Comparison of ENCODE assay signal across 36 cellular contexts in genomic region chr14:36955376-36955775, GRCh38.
"Had no signal": no experiment of that assay in that cellular context is flagged by ENCODE, and none has a peak within 500 bp of the region (broad histone marks: within the 10 kb centered on the region; RNA-seq: fewer than 3 reads in every experiment).

No MANE protein-coding gene starts in this region.

- H3K9me3 Mint-ChIP-seq: activated CD4-positive, alpha-beta memory T cell treated with anti-CD3 and anti-CD28 coated beads, Interleukin-2, amount 10 ng/mL, durations not matched to agents 7 days and 5 days; activated naive CD4-positive, alpha-beta T cell treated with anti-CD3 and anti-CD28 coated beads, Interleukin-2, amount 10 ng/mL, durations not matched to agents 7 days and 5 days; activated naive CD8-positive, alpha-beta T cell treated with anti-CD3 and anti-CD28 coated beads, Interleukin-2, amount 50 U/mL, for 24 hours had no signal

- H2AFZ ChIP-seq: PC-9 had no signal

- H3K27me3 Mint-ChIP-seq: activated CD4-positive, alpha-beta memory T cell treated with anti-CD3 and anti-CD28 coated beads, Interleukin-2, amount 10 ng/mL, durations not matched to agents 7 days and 5 days; activated CD8-positive, alpha-beta memory T cell treated with anti-CD3 and anti-CD28 coated beads, Interleukin-2, amount 10 ng/mL, durations not matched to agents 7 days and 5 days; activated naive CD4-positive, alpha-beta T cell treated with anti-CD3 and anti-CD28 coated beads, Interleukin-2, amount 10 ng/mL, durations not matched to agents 7 days and 5 days; activated naive CD8-positive, alpha-beta T cell treated with anti-CD3 and anti-CD28 coated beads, Interleukin-2, amount 50 U/mL, for 24 hours had no signal

- H3K4me2 ChIP-seq: PC-9 had no signal

- H3K27ac Mint-ChIP-seq: activated CD4-positive, alpha-beta memory T cell treated with anti-CD3 and anti-CD28 coated beads, Interleukin-2, amount 10 ng/mL, durations not matched to agents 7 days and 5 days; activated CD8-positive, alpha-beta memory T cell treated with anti-CD3 and anti-CD28 coated beads, Interleukin-2, amount 10 ng/mL, durations not matched to agents 7 days and 5 days; activated naive CD4-positive, alpha-beta T cell treated with anti-CD3 and anti-CD28 coated beads, Interleukin-2, amount 10 ng/mL, durations not matched to agents 7 days and 5 days; activated naive CD8-positive, alpha-beta T cell; activated naive CD8-positive, alpha-beta T cell treated with anti-CD3 and anti-CD28 coated beads, Interleukin-2, amount 50 U/mL, for 24 hours had no signal

- ATAC-seq: activated CD8-positive, alpha-beta memory T cell treated with anti-CD3 and anti-CD28 coated beads, Interleukin-2, amount 10 ng/mL, durations not matched to agents 7 days and 5 days; activated naive CD8-positive, alpha-beta T cell treated with anti-CD3 and anti-CD28 coated beads, Interleukin-2, amount 50 U/mL, for 24 hours; Right ventricle myocardium inferior; SK-N-SH treated with all-trans-retinoic acid at 6 μM for 48 hours had no signal

- H3K27me3 ChIP-seq: brain microvascular endothelial cell had no signal

- H3K36me3 Mint-ChIP-seq: activated CD8-positive, alpha-beta memory T cell treated with anti-CD3 and anti-CD28 coated beads, Interleukin-2, amount 10 ng/mL, durations not matched to agents 7 days and 5 days; activated naive CD4-positive, alpha-beta T cell treated with anti-CD3 and anti-CD28 coated beads, Interleukin-2, amount 10 ng/mL, durations not matched to agents 7 days and 5 days; activated naive CD8-positive, alpha-beta T cell had no signal

- H3K4me1 Mint-ChIP-seq: activated CD4-positive, alpha-beta memory T cell treated with anti-CD3 and anti-CD28 coated beads, Interleukin-2, amount 10 ng/mL, durations not matched to agents 7 days and 5 days; activated CD8-positive, alpha-beta memory T cell treated with anti-CD3 and anti-CD28 coated beads, Interleukin-2, amount 10 ng/mL, durations not matched to agents 7 days and 5 days; activated naive CD4-positive, alpha-beta T cell treated with anti-CD3 and anti-CD28 coated beads, Interleukin-2, amount 10 ng/mL, durations not matched to agents 7 days and 5 days; activated naive CD8-positive, alpha-beta T cell treated with anti-CD3 and anti-CD28 coated beads, Interleukin-2, amount 50 U/mL, for 24 hours had no signal

- DNase-seq: activated CD4-positive, alpha-beta memory T cell treated with anti-CD3 and anti-CD28 coated beads, Interleukin-2, amount 10 ng/mL, durations not matched to agents 7 days and 5 days; activated CD4-positive, alpha-beta T cell treated with anti-CD3 and anti-CD28 coated beads for 1 hour; activated CD4-positive, alpha-beta T cell treated with anti-CD3 and anti-CD28 coated beads for 48 hours; activated CD4-positive, CD25-positive, alpha-beta regulatory T cell; activated CD8-positive, alpha-beta memory T cell treated with anti-CD3 and anti-CD28 coated beads for 24 hours; activated CD8-positive, alpha-beta memory T cell treated with anti-CD3 and anti-CD28 coated beads, Interleukin-2, amount 10 ng/mL, durations not matched to agents 7 days and 5 days; activated CD8-positive, alpha-beta memory T cell treated with anti-CD3 and anti-CD28 coated beads, Interleukin-2, amount 50 U/mL, for 48 hours; activated effector memory CD4-positive, alpha-beta T cell treated with Interleukin-2 at 50 U/mL for 16 hours; activated naive CD4-positive, alpha-beta T cell treated with anti-CD3 and anti-CD28 coated beads, Interleukin-2, amount 10 ng/mL, durations not matched to agents 7 days and 5 days; activated naive CD8-positive, alpha-beta T cell treated with anti-CD3 and anti-CD28 coated beads, Interleukin-2, amount 50 U/mL, for 24 hours; activated T-cell treated with anti-CD3 and anti-CD28 coated beads, Interleukin-2, amount 50 U/mL, for 48 hours; anterior cingulate cortex; brain microvascular endothelial cell; central memory CD4-positive, alpha-beta T cell; Karpas-422; MM.1S; MV-4-11; NCI-H1092; NCI-H1436 treated with DMSO at 0.1 percent for 48 hours; NCI-H1694 treated with DMSO at 0.1 percent for 48 hours; NCI-H2029 treated with DMSO at 0.1 percent for 48 hours; NCI-H2107; NCI-H2171; NCI-H510A; NCI-H526; NCI-H748 treated with DMSO at 0.1 percent for 48 hours; NK-92 treated with Interleukin-12 subunit alpha and Interleukin-12 subunit beta, amount 100 ng/mL, for 24 hours; PC-9; SIG-M5; T-helper 1 cell; T1000; WERI-Rb-1 had no signal

- H3K4me3 ChIP-seq: PC-9 had no signal

- H3K36me3 ChIP-seq: brain microvascular endothelial cell, WERI-Rb-1 had no signal

- H3K4me3 Mint-ChIP-seq: activated CD4-positive, alpha-beta memory T cell treated with anti-CD3 and anti-CD28 coated beads, Interleukin-2, amount 10 ng/mL, durations not matched to agents 7 days and 5 days; activated CD8-positive, alpha-beta memory T cell treated with anti-CD3 and anti-CD28 coated beads, Interleukin-2, amount 10 ng/mL, durations not matched to agents 7 days and 5 days; activated naive CD4-positive, alpha-beta T cell treated with anti-CD3 and anti-CD28 coated beads, Interleukin-2, amount 10 ng/mL, durations not matched to agents 7 days and 5 days; activated naive CD8-positive, alpha-beta T cell; activated naive CD8-positive, alpha-beta T cell treated with anti-CD3 and anti-CD28 coated beads, Interleukin-2, amount 50 U/mL, for 24 hours had no signal

- H3K27ac ChIP-seq: brain microvascular endothelial cell, PC-9, RWPE1, WERI-Rb-1 had no signal
